9 cellular contexts compared by ENCODE assay signal in the genomic region with DNA sequence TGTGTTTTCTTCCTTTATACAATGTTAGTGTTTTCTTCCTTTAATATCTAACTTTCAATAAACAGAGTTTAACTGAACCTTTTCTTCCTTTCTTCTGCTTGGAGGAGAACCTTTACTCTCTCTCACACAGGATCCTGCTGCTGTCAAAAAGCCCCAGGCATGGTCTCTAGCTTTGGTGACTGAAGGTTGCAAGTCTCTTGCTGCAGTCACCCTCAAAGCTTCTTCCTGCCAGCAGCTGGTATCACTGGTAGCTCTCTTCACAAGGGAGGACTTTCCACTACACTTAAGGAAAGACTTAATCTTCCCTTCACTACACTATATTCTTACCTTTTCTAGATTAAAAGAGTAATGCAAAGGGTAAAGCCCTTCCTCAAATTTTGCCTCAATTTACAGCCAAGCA.
A peak's percentile ranks its signal among the peaks of the same experiment; 100 is the strongest.
DNase-seq lines count a peak whose midpoint lies in the region; ATAC-seq lines count a peak whose summit lies in the region.
"Had no signal": no experiment of that assay in that cellular context is flagged by ENCODE, and none has a peak within 500 bp of the region (broad histone marks: within the 10 kb centered on the region; RNA-seq: fewer than 3 reads in every experiment).

No MANE protein-coding gene starts in this region.

- peaks cover 0 to 47% (median 5%) of the 10 kb centered on the region in 11 experiments; a peak in 9 of 22 replicates for H4K20me1 ChIP-seq in BLaER1 treated with 17β-estradiol and CSF1 and Interleukin-3, amounts not matched to agents 10 nM and 100 nM

- peak overlapping the region; percentile 46 to 73 (median 67) for H3K4me2 ChIP-seq in BLaER1 treated with 17β-estradiol and CSF1 and Interleukin-3, amounts not matched to agents 10 nM and 100 nM

- DNase-seq in RPMI8226: no peak
- DNase-seq in stimulated activated CD4-positive, alpha-beta T cell treated with anti-CD3 and anti-CD28 coated beads, Interleukin-1b, Interleukin-23, amount 100 ng/mL, for 48 hours: no peak
- no peak for DNase-seq in activated CD4-positive, alpha-beta T cell treated with anti-CD3 and anti-CD28 coated beads, Interleukin-2, amount 50 U/mL, for 48 hours

- peaks cover 0 to 6% (median 0%) of the 10 kb centered on the region in 11 experiments; a peak in 2 of 22 replicates for H3K36me3 ChIP-seq in BLaER1 treated with 17β-estradiol and CSF1 and Interleukin-3, amounts not matched to agents 10 nM and 100 nM
- no peaks in the 10 kb centered on the region for H3K36me3 ChIP-seq in esophagus (ENCODE audit: control insufficient read depth in 2 of 2, insufficient read depth in 2 of 2, low read length in 1 of 2)

- H3K4me3 ChIP-seq in BLaER1 treated with 17β-estradiol and CSF1 and Interleukin-3, amounts not matched to agents 10 nM and 100 nM: no peak overlapping the region
- no peak overlapping the region for H3K4me3 ChIP-seq in esophagus (ENCODE audit: low read depth in 1 of 2, low read length in 2 of 2)

- peak overlapping the region in 3 of 11 experiments; percentile 5 to 45 (median 45); a peak in 4 of 22 replicates for H3K27ac ChIP-seq in BLaER1 treated with 17β-estradiol and CSF1 and Interleukin-3, amounts not matched to agents 10 nM and 100 nM
- H3K27ac ChIP-seq in esophagus (ENCODE audit: low read depth in 2 of 2, low read length in 1 of 2): peak overlapping the region; percentile 80 to 84

- H3K4me1 ChIP-seq in BLaER1 treated with 17β-estradiol and CSF1 and Interleukin-3, amounts not matched to agents 10 nM and 100 nM: peaks cover 22 to 35% (median 33%) of the 10 kb centered on the region in 10 experiments
- peaks cover 0 to 2% of the 10 kb centered on the region in 2 donors for H3K4me1 ChIP-seq in esophagus (ENCODE audit: control insufficient read depth in 2 of 2, insufficient read depth in 2 of 2, low read length in 1 of 2)

- peak; percentile 52 for ATAC-seq in GM19452 (IDR thresholded peaks at IDR 0.05; ENCODE audit: unreplicated experiment)
- ATAC-seq in HG03439 (IDR thresholded peaks at IDR 0.05; ENCODE audit: unreplicated experiment): peak; percentile 51
- no peak for ATAC-seq in HG03025 (IDR thresholded peaks at IDR 0.05; ENCODE audit: low FRiP score, unreplicated experiment)
- ATAC-seq: SK-N-SH treated with all-trans-retinoic acid at 6 μM for 48 hours had no signal

- H3K27me3 ChIP-seq in BLaER1 treated with 17β-estradiol and CSF1 and Interleukin-3, amounts not matched to agents 10 nM and 100 nM: peaks cover 0 to 21% (median 4%) of the 10 kb centered on the region in 11 experiments; a peak in 9 of 22 replicates
- H3K27me3 ChIP-seq in esophagus (ENCODE audit: control insufficient read depth in 1 of 2, insufficient read depth in 2 of 2, low read length in 2 of 2): no peaks in the 10 kb centered on the region

- no peak overlapping the region for H3K9ac ChIP-seq in BLaER1 treated with 17β-estradiol and CSF1 and Interleukin-3, amounts not matched to agents 10 nM and 100 nM

- peaks cover 0 to 1% (median 0%) of the 10 kb centered on the region in 11 experiments; a peak in 1 of 22 replicates for H3K9me3 ChIP-seq in BLaER1 treated with 17β-estradiol and CSF1 and Interleukin-3, amounts not matched to agents 10 nM and 100 nM (replicated peaks in 1 of 11)
- H3K9me3 ChIP-seq in esophagus (ENCODE audit: control insufficient read depth in 2 of 2, insufficient read depth in 1 of 2, low read depth in 1 of 2, low read length in 1 of 2): no peaks in the 10 kb centered on the region
